15 cellular contexts compared by ENCODE assay signal in the genomic region with DNA sequence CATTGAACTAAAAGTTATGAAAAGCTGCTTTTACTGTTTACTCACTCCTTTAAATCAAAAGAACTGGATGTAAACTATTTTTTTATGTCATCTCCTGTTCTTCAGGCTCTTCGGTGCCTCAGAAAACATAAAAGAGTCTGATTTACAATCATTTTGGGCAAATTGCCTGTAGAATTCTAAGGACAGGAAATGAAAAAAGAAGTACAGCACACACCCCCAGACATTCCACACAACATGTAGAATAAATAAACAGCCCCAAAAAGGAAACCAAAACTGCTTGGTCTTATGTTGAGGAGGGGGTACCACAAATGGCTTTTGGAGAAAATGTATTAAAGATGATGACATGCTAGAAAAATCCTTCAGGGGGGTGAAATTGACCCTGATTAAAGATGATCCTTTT. TPM values are rescaled to one million over a fixed set of nuclear protein-coding genes. Genes with fewer than 3 reads are reported as not detected.
A peak's percentile ranks its signal among the peaks of the same experiment; 100 is the strongest.
DNase-seq lines count a peak whose midpoint lies in the region; FAIRE-seq and TF ChIP-seq lines count a peak whose summit lies in the region.
"Had no signal": no experiment of that assay in that cellular context is flagged by ENCODE, and none has a peak within 500 bp of the region (broad histone marks: within the 10 kb centered on the region; RNA-seq: fewer than 3 reads in every experiment).

No MANE protein-coding gene starts in this region.

- no peak overlapping the region for H3K4me3 Mint-ChIP-seq in mesothelial cell of epicardium
- no peak overlapping the region for H3K4me3 Mint-ChIP-seq in activated T-helper 2 cell treated with anti-CD3 and anti-CD28 coated beads, Interferon-gamma antibody, Interleukin-2, Interleukin-4, amounts not matched to agents 10 μg/mL and 5 μg/mL and 100 μg/mL, durations not matched to agents 14 hours and 24 hours and 36 hours (ENCODE audit: low read depth)
- H3K4me3 Mint-ChIP-seq: activated naive CD4-positive, alpha-beta T cell treated with anti-CD3 and anti-CD28 coated beads, Interleukin-2, amount 50 U/mL, for 24 hours; central memory CD8-positive, alpha-beta T cell; natural killer cell treated with Interleukin-12 subunit alpha and Interleukin-12 subunit beta and Interleukin-15 and Interleukin-18, amount 100 ng/mL, for 72 hours had no signal

- no peaks in the 10 kb centered on the region for H3K36me3 Mint-ChIP-seq in mesothelial cell of epicardium
- H3K36me3 Mint-ChIP-seq in activated T-helper 2 cell treated with anti-CD3 and anti-CD28 coated beads, Interferon-gamma antibody, Interleukin-2, Interleukin-4, amounts not matched to agents 10 μg/mL and 5 μg/mL and 100 μg/mL, durations not matched to agents 14 hours and 24 hours and 36 hours (ENCODE audit: low read depth): no peaks in the 10 kb centered on the region
- H3K36me3 Mint-ChIP-seq: activated naive CD4-positive, alpha-beta T cell treated with anti-CD3 and anti-CD28 coated beads, Interleukin-2, amount 50 U/mL, for 24 hours had no signal

- H3K27ac ChIP-seq in transverse colon: peak overlapping the region; percentile 15 to 72 (median 54)
- H3K27ac ChIP-seq: lower lobe of right lung had no signal

- no peaks in the 10 kb centered on the region for H3K36me3 ChIP-seq in transverse colon
- H3K36me3 ChIP-seq: lower lobe of right lung, prostate gland had no signal

- intact Hi-C loops in transverse colon (cut with DNase I; ENCODE audit: low total_unique reads): no loop called here
- intact Hi-C loops in activated T-helper 2 cell treated with anti-CD3 and anti-CD28 coated beads, Interferon-gamma antibody, Interleukin-2, Interleukin-4, amounts not matched to agents 10 μg/mL and 5 μg/mL and 100 μg/mL, durations not matched to agents 14 hours and 24 hours and 36 hours (cut with micrococcal nuclease): no loop called here

- TF ChIP-seq CTCF in choroid plexus epithelial cell (conservative IDR thresholded peaks at IDR 0.05; ENCODE audit: low read depth, low read length) (no peak), mesothelial cell of epicardium (IDR thresholded peaks at IDR 0.05; ENCODE audit: unreplicated experiment) (no peak), transverse colon (IDR thresholded peaks at IDR 0.05) (no peak)

- no peaks in the 10 kb centered on the region for H3K9me3 ChIP-seq in transverse colon
- H3K9me3 ChIP-seq: lower lobe of right lung, prostate gland had no signal

- H3K4me1 ChIP-seq in transverse colon: peaks cover 0 to 31% (median 4%) of the 10 kb centered on the region in 4 donors
- H3K4me1 ChIP-seq: prostate gland had no signal

- H3K27me3 Mint-ChIP-seq in mesothelial cell of epicardium (ENCODE audit: low read depth): no peaks in the 10 kb centered on the region
- H3K27me3 Mint-ChIP-seq in activated T-helper 2 cell treated with anti-CD3 and anti-CD28 coated beads, Interferon-gamma antibody, Interleukin-2, Interleukin-4, amounts not matched to agents 10 μg/mL and 5 μg/mL and 100 μg/mL, durations not matched to agents 14 hours and 24 hours and 36 hours (ENCODE audit: low read depth): peaks cover 3% of the 10 kb centered on the region
- H3K27me3 Mint-ChIP-seq: activated naive CD4-positive, alpha-beta T cell treated with anti-CD3 and anti-CD28 coated beads, Interleukin-2, amount 50 U/mL, for 24 hours; central memory CD8-positive, alpha-beta T cell; natural killer cell treated with Interleukin-12 subunit alpha and Interleukin-12 subunit beta and Interleukin-15 and Interleukin-18, amount 100 ng/mL, for 72 hours had no signal

- no peaks in the 10 kb centered on the region for H3K27me3 ChIP-seq in transverse colon

- FAIRE-seq in HTR-8/SVneo (lab: Jason Lieb, UNC): peak; percentile 26

- WGBS in transverse colon (ENCODE audit: low coverage in 1 of 2), 2 donors: 33 to 48% methylated on average over 1 of the region's 1 CpG

- H3K4me1 Mint-ChIP-seq in mesothelial cell of epicardium: peaks cover 4% of the 10 kb centered on the region
- H3K4me1 Mint-ChIP-seq in activated T-helper 2 cell treated with anti-CD3 and anti-CD28 coated beads, Interferon-gamma antibody, Interleukin-2, Interleukin-4, amounts not matched to agents 10 μg/mL and 5 μg/mL and 100 μg/mL, durations not matched to agents 14 hours and 24 hours and 36 hours (ENCODE audit: low read depth): peaks cover 6% of the 10 kb centered on the region
- H3K4me1 Mint-ChIP-seq: central memory CD8-positive, alpha-beta T cell had no signal

- TF ChIP-seq POLR2A in transverse colon (IDR thresholded peaks at IDR 0.05): no peak

- in situ Hi-C loops in transverse colon (cut with MboI; ENCODE audit: low pct_ligation_motif_present in 1 of 4, low pct_unique_long_range_greater_than_20kb in 1 of 4, low sequenced_read_pairs in 3 of 4): no loop called here

- TF ChIP-seq EP300 in transverse colon (IDR thresholded peaks at IDR 0.05; ENCODE audit: low read depth): no peak

- peaks cover 4% of the 10 kb centered on the region for H3K9me3 Mint-ChIP-seq in mesothelial cell of epicardium
- H3K9me3 Mint-ChIP-seq in activated T-helper 2 cell treated with anti-CD3 and anti-CD28 coated beads, Interferon-gamma antibody, Interleukin-2, Interleukin-4, amounts not matched to agents 10 μg/mL and 5 μg/mL and 100 μg/mL, durations not matched to agents 14 hours and 24 hours and 36 hours: no peaks in the 10 kb centered on the region
- H3K9me3 Mint-ChIP-seq: activated naive CD4-positive, alpha-beta T cell treated with anti-CD3 and anti-CD28 coated beads, Interleukin-2, amount 50 U/mL, for 24 hours; central memory CD8-positive, alpha-beta T cell; natural killer cell treated with Interleukin-12 subunit alpha and Interleukin-12 subunit beta and Interleukin-15 and Interleukin-18, amount 100 ng/mL, for 72 hours had no signal

- peak; percentile 25 for DNase-seq in HTR-8/SVneo (ENCODE audit: insufficient read length, low spot score)
- DNase-seq in choroid plexus epithelial cell (ENCODE audit: low read depth): peak; percentile 80
- DNase-seq in mesothelial cell of epicardium (ENCODE audit: low spot score in 2 of 2, unreplicated experiment in 2 of 2): no peak
- no peak for DNase-seq in transverse colon
- no peak for DNase-seq in stimulated activated CD4-positive, alpha-beta T cell treated with anti-CD3 and anti-CD28 coated beads, Interleukin-4, amount 100 ng/mL, for 24 hours
- no peak for DNase-seq in NCI-H748 treated with DMSO at 0.1 percent for 48 hours (lab: John Stamatoyannopoulos, UW)
- DNase-seq in activated T-helper 2 cell treated with anti-CD3 and anti-CD28 coated beads, Interferon-gamma antibody, Interleukin-2, Interleukin-4, amounts not matched to agents 10 μg/mL and 5 μg/mL and 100 μg/mL, durations not matched to agents 14 hours and 24 hours and 36 hours (ENCODE audit: low spot score): no peak
- DNase-seq: activated T-cell treated with anti-CD3 and anti-CD28 coated beads for 4 hours, KBM-7, lower lobe of right lung, NCI-H1092 treated with DMSO at 0.1 percent for 48 hours had no signal

- no peak overlapping the region for H3K4me3 ChIP-seq in choroid plexus epithelial cell (ENCODE audit: low read depth, low read length)
- no peak overlapping the region for H3K4me3 ChIP-seq in transverse colon
- H3K4me3 ChIP-seq: lower lobe of right lung, prostate gland had no signal

- peak overlapping the region; percentile 6 for H3K27ac Mint-ChIP-seq in mesothelial cell of epicardium
- no peak overlapping the region for H3K27ac Mint-ChIP-seq in activated T-helper 2 cell treated with anti-CD3 and anti-CD28 coated beads, Interferon-gamma antibody, Interleukin-2, Interleukin-4, amounts not matched to agents 10 μg/mL and 5 μg/mL and 100 μg/mL, durations not matched to agents 14 hours and 24 hours and 36 hours
- H3K27ac Mint-ChIP-seq: activated naive CD4-positive, alpha-beta T cell treated with anti-CD3 and anti-CD28 coated beads, Interleukin-2, amount 50 U/mL, for 24 hours; natural killer cell treated with Interleukin-12 subunit alpha and Interleukin-12 subunit beta and Interleukin-15 and Interleukin-18, amount 100 ng/mL, for 72 hours had no signal

RNA-seq across cellular contexts. Expression of a gene that starts 57.2 kb away (rescaled TPM):
- total RNA-seq in mesothelial cell of epicardium (8.3 to 10.8 TPM (median 9.1 TPM) in 3 replicates), transverse colon (10 to 100 TPM; 42.6 to 83.2 (median 48.0) TPM)
- 0.59 and 0.76 TPM in 2 replicates for total RNA-seq in activated T-helper 2 cell treated with anti-CD3 and anti-CD28 coated beads, Interferon-gamma antibody, Interleukin-2, Interleukin-4, amounts not matched to agents 10 μg/mL and 5 μg/mL and 100 μg/mL, durations not matched to agents 14 hours and 24 hours and 36 hours

RNA-seq across cellular contexts. Expression of a gene that starts 57.2 kb away (rescaled TPM):
- total RNA-seq in mesothelial cell of epicardium: 12.5 to 14.2 TPM (median 14.0 TPM) in 3 replicates
- total RNA-seq in transverse colon: 10 to 100 TPM; 10.1 to 62.3 (median 16.8) TPM
- total RNA-seq in activated T-helper 2 cell treated with anti-CD3 and anti-CD28 coated beads, Interferon-gamma antibody, Interleukin-2, Interleukin-4, amounts not matched to agents 10 μg/mL and 5 μg/mL and 100 μg/mL, durations not matched to agents 14 hours and 24 hours and 36 hours: 14.4 and 17.1 TPM in 2 replicates

Comparison
In these comparisons a context has a peak if more than half of its experiments do, and no peak if none do; other contexts are left out.
1. DNase-seq: peak in HTR-8/SVneo (single experiment) and choroid plexus epithelial cell (single experiment); none in mesothelial cell of epicardium (0 of 2), transverse colon (single experiment), stimulated activated CD4-positive, alpha-beta T cell treated with anti-CD3 and anti-CD28 coated beads, Interleukin-4, amount 100 ng/mL, for 24 hours (single experiment), NCI-H748 treated with DMSO at 0.1 percent for 48 hours (single experiment) and activated T-helper 2 cell treated with anti-CD3 and anti-CD28 coated beads, Interferon-gamma antibody, Interleukin-2, Interleukin-4, amounts not matched to agents 10 μg/mL and 5 μg/mL and 100 μg/mL, durations not matched to agents 14 hours and 24 hours and 36 hours (single experiment).